ENCODE assay signal across 8 cellular contexts in the genomic region with DNA sequence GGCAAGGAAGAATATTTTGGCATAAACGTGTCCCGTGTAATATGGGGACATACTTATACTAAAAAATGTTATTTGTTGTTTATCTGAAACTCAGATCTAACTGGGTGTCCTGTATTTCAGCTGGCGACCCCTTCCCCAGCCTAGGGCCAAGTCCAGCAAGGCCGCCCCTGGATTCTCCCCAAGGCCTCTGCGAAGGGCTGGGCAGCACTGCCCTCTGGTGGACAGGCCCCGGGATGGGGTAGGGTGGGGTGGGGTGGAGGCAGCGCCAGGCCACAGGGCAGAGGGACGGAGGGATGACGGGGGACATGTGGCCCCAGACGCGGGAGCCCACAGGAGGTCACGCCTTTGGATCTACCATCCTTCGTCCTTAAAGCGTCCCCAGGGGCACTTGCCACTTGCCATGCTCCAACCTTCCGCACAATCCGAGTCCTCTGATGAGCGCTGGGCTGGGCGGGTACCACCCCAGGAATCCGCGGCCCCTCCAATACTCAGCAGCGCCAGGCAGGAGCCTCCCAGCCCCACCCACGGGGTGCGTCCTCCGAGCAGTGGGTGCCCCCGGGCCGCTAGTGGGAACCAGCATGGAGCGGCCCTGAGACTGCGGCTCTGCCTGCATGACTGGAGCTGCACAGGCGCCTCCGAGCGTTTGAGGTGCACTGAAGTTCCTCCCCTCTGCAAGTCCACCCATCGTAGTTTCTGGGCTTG. TPM values are rescaled to one million over a fixed set of nuclear protein-coding genes. Genes with fewer than 3 reads are reported as not detected.
DNase-seq lines count a peak whose midpoint lies in the region; ATAC-seq and TF ChIP-seq lines count a peak whose summit lies in the region.

No MANE protein-coding gene starts in this region.

- peak; percentile 66 to 71 for ATAC-seq in stimulated activated naive B cell treated with anti-CD40 and anti-IgM and Interleukin-4, amounts not matched to agents 10 μg/mL and 1 μg/mL and 100 μg/mL, for 72 hours (replicated peaks)
- ATAC-seq in GM18520 (IDR thresholded peaks at IDR 0.05; ENCODE audit: unreplicated experiment), result no peak

- H3K79me2 ChIP-seq in MM.1S (ENCODE audit: low read length), result no peaks in the 10 kb centered on the region

- H3K9ac ChIP-seq in MM.1S (ENCODE audit: low read length) (no peak overlapping the region), adipocyte (ENCODE audit: low read length) (no peak overlapping the region)

- H3K9me2 ChIP-seq in MM.1S (replicated peaks; ENCODE audit: insufficient read depth, low read length), result no peaks in the 10 kb centered on the region

- DNase-seq in NCI-H748 (lab: John Stamatoyannopoulos, UW; ENCODE audit: unreplicated experiment) (peak; percentile 56), NCI-H748 treated with DMSO at 0.1 percent for 48 hours (lab: John Stamatoyannopoulos, UW) (no peak), MM.1S (no peak), adipocyte (ENCODE audit: low read depth) (peak; percentile 66), iPS DF 6.9 (ENCODE audit: low read depth, low spot score) (peak; percentile 58), mucosa of gallbladder (ENCODE audit: low spot score) (no peak)
- no peak for DNase-seq in stimulated activated naive B cell treated with anti-CD40 and anti-IgM and Interleukin-4, amounts not matched to agents 10 μg/mL and 1 μg/mL and 100 μg/mL, for 72 hours

- no CpG with 5 or more reads among the region's 32 CpGs for WGBS in iPS DF 6.9 (ENCODE audit: insufficient coverage, insufficient read length)

- no peaks in the 10 kb centered on the region for H3F3A ChIP-seq in MM.1S (ENCODE audit: insufficient read depth, low read length)

- no peak overlapping the region for H3K4me2 ChIP-seq in MM.1S (ENCODE audit: low read depth, low read length)

- H3K4me1 ChIP-seq in MM.1S (ENCODE audit: low read length) (no peaks in the 10 kb centered on the region), adipocyte (ENCODE audit: control insufficient read depth, insufficient read depth, low read length) (peaks cover 10% of the 10 kb centered on the region), iPS DF 6.9 (ENCODE audit: control insufficient read depth, insufficient read depth, low read length) (peaks cover 13% of the 10 kb centered on the region)

- H3K27ac Mint-ChIP-seq in stimulated activated naive B cell treated with anti-CD40 and anti-IgM and Interleukin-4, amounts not matched to agents 10 μg/mL and 1 μg/mL and 100 μg/mL, for 72 hours, result no peak overlapping the region

- no peaks in the 10 kb centered on the region for H3K36me3 ChIP-seq in MM.1S (replicated peaks; ENCODE audit: insufficient read depth, low read length)
- H3K36me3 ChIP-seq in adipocyte (ENCODE audit: control insufficient read depth, insufficient read depth, low read length, severe bottlenecking), result no peaks in the 10 kb centered on the region
- no peaks in the 10 kb centered on the region for H3K36me3 ChIP-seq in iPS DF 6.9 (ENCODE audit: control insufficient read depth, insufficient read depth, low read length)

- no peak overlapping the region for H3K4me3 ChIP-seq in MM.1S (ENCODE audit: low read length)
- no peak overlapping the region for H3K4me3 ChIP-seq in adipocyte (ENCODE audit: low read length)
- no peak overlapping the region for H3K4me3 ChIP-seq in iPS DF 6.9 (ENCODE audit: low read length)

- TF ChIP-seq CTCF in MM.1S (IDR thresholded peaks at IDR 0.05; ENCODE audit: low read length), result peak; percentile 45

- peaks cover 94% of the 10 kb centered on the region for H3K27me3 ChIP-seq in MM.1S (replicated peaks; ENCODE audit: insufficient read depth, low read length)
- peaks cover 8% of the 10 kb centered on the region for H3K27me3 ChIP-seq in adipocyte (replicated peaks; ENCODE audit: control insufficient read depth, insufficient read depth, low read length)
- H3K27me3 ChIP-seq in iPS DF 6.9 (ENCODE audit: control insufficient read depth, insufficient read depth, low read length), result no peaks in the 10 kb centered on the region

- peaks cover 7 to 13% of the 10 kb centered on the region in 2 donors for H3K27me3 Mint-ChIP-seq in stimulated activated naive B cell treated with anti-CD40 and anti-IgM and Interleukin-4, amounts not matched to agents 10 μg/mL and 1 μg/mL and 100 μg/mL, for 72 hours

- no peaks in the 10 kb centered on the region for H3K9me3 Mint-ChIP-seq in stimulated activated naive B cell treated with anti-CD40 and anti-IgM and Interleukin-4, amounts not matched to agents 10 μg/mL and 1 μg/mL and 100 μg/mL, for 72 hours

- H3K27ac ChIP-seq in MM.1S (ENCODE audit: low read length), result no peak overlapping the region
- H3K27ac ChIP-seq in iPS DF 6.9 (ENCODE audit: low read length), result no peak overlapping the region

- H3K9me3 ChIP-seq in MM.1S (replicated peaks; ENCODE audit: insufficient read depth, low read length) (no peaks in the 10 kb centered on the region), adipocyte (ENCODE audit: control insufficient read depth, low read length) (no peaks in the 10 kb centered on the region), iPS DF 6.9 (ENCODE audit: control insufficient read depth, insufficient read depth, low read length) (no peaks in the 10 kb centered on the region)

- H3K4me3 Mint-ChIP-seq in stimulated activated naive B cell treated with anti-CD40 and anti-IgM and Interleukin-4, amounts not matched to agents 10 μg/mL and 1 μg/mL and 100 μg/mL, for 72 hours, result no peak overlapping the region

- H3K4me1 Mint-ChIP-seq in stimulated activated naive B cell treated with anti-CD40 and anti-IgM and Interleukin-4, amounts not matched to agents 10 μg/mL and 1 μg/mL and 100 μg/mL, for 72 hours, result peaks cover 17 to 27% of the 10 kb centered on the region in 2 donors

- H4K20me1 ChIP-seq in MM.1S (ENCODE audit: insufficient read depth, low read length), result no peaks in the 10 kb centered on the region

- H2AFZ ChIP-seq in MM.1S (ENCODE audit: low read length), result no peak overlapping the region

- H3K36me3 Mint-ChIP-seq in stimulated activated naive B cell treated with anti-CD40 and anti-IgM and Interleukin-4, amounts not matched to agents 10 μg/mL and 1 μg/mL and 100 μg/mL, for 72 hours, result no peaks in the 10 kb centered on the region

RNA-seq across cellular contexts. Expression of gene AGPAT2, which starts 7.1 kb away (rescaled TPM):
- 81.7 TPM for total RNA-seq in mucosa of gallbladder

RNA-seq across cellular contexts. Expression of gene DIPK1B, which starts 18.1 kb away (rescaled TPM):
- 8.8 TPM for total RNA-seq in mucosa of gallbladder

RNA-seq across cellular contexts. Expression of gene EGFL7, which starts 31.6 kb away (rescaled TPM):
- 62.2 TPM for total RNA-seq in mucosa of gallbladder

RNA-seq across cellular contexts. Expression of gene LCN10, which starts 48.4 kb away (rescaled TPM):
- total RNA-seq in mucosa of gallbladder, result 11.4 TPM

RNA-seq across cellular contexts. Expression of gene LCN6, which starts 54.0 kb away (rescaled TPM):
- total RNA-seq in mucosa of gallbladder, result 12.8 TPM

Comparison
In these comparisons a context has a peak if more than half of its experiments do, and no peak if none do; other contexts are left out.
1. DNase-seq: peak in NCI-H748 (single experiment), adipocyte (single experiment) and iPS DF 6.9 (single experiment); none in NCI-H748 treated with DMSO at 0.1 percent for 48 hours (single experiment), MM.1S (single experiment), stimulated activated naive B cell treated with anti-CD40 and anti-IgM and Interleukin-4, amounts not matched to agents 10 μg/mL and 1 μg/mL and 100 μg/mL, for 72 hours (single experiment) and mucosa of gallbladder (single experiment).